ENCODE assay signal across 35 cellular contexts in genomic region chr1:72869441-72869840, GRCh38.
"Had no signal": no experiment of that assay in that cellular context is flagged by ENCODE, and none has a peak within 500 bp of the region (broad histone marks: within the 10 kb centered on the region; RNA-seq: fewer than 3 reads in every experiment).

No MANE protein-coding gene starts in this region.

- H3K27ac ChIP-seq: KMS-11 had no signal

- H3K9ac ChIP-seq: KMS-11 had no signal

- H3K36me3 ChIP-seq: MG63 had no signal

- H3K4me2 ChIP-seq: KMS-11 had no signal

- H3K9me3 ChIP-seq: MG63 had no signal

- DNase-seq: Karpas-422, Kasumi-1, MG63, MM.1S, MV-4-11, NCI-H1048, NCI-H1092, NCI-H1092 treated with DMSO at 0.1 percent for 48 hours, NCI-H1105, NCI-H1105 treated with DMSO at 0.1 percent for 48 hours, NCI-H1417, NCI-H1417 treated with DMSO at 0.1 percent for 48 hours, NCI-H1436, NCI-H1436 treated with DMSO at 0.1 percent for 48 hours, NCI-H146, NCI-H1694, NCI-H1694 treated with DMSO at 0.1 percent for 48 hours, NCI-H187, NCI-H187 treated with DMSO at 0.1 percent for 48 hours, NCI-H1930, NCI-H2029, NCI-H2029 treated with DMSO at 0.1 percent for 48 hours, NCI-H2081, NCI-H2081 treated with DMSO at 0.1 percent for 48 hours, NCI-H2107, NCI-H2171, NCI-H2171 treated with DMSO at 0.1 percent for 48 hours, NCI-H2227 treated with DMSO at 0.1 percent for 48 hours, NCI-H226, NCI-H345, NCI-H446, NCI-H446 treated with DMSO at 0.1 percent for 48 hours, NCI-H510A, NCI-H510A treated with DMSO at 0.1 percent for 48 hours had no signal

- H3K27me3 ChIP-seq: MG63 had no signal

- H3K4me3 ChIP-seq: MG63 had no signal
